2 cellular contexts compared by ENCODE assay signal in the genomic region with DNA sequence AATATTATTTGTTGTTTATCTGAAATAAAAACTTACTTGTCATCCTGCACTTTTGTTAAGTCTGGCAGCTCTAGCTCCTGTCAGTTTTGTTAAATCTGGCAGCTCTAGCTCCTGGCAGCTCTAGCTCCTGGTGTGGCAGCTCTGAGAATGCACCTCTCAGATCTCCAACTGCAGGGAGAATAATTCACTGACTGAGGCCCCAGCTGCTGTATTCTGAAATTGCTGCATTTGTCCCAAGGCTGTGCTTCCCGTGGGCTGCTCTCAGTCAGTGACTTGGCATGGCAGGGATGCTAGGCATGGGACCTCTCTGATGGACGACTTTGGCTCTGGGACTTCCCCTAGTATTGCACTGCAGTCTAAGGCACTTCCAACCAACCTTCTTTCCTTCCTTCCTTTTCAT.
TF ChIP-seq lines count a peak whose summit lies in the region.

No MANE protein-coding gene starts in this region.

TF ChIP-seq in HepG2, 621 proteins besides CTCF, POLR2A, EP300 and RAD21:
- TF ChIP-seq SMARCC2 (IDR thresholded peaks at IDR 0.05) (no peak), POLR2G (IDR thresholded peaks at IDR 0.05; ENCODE audit: low read depth, low read length) (no peak), RNF2 (conservative IDR thresholded peaks at IDR 0.05; ENCODE audit: low read depth) (no peak), ZIK1 (CRISPR knock-in tag; IDR thresholded peaks at IDR 0.05; ENCODE audit: borderline replicate concordance, low read depth) (no peak), ZBTB25 (CRISPR knock-in tag; IDR thresholded peaks at IDR 0.05) (no peak), GATAD2A (CRISPR knock-in tag; IDR thresholded peaks at IDR 0.05) (no peak), TBX2 (CRISPR knock-in tag; IDR thresholded peaks at IDR 0.05; ENCODE audit: borderline replicate concordance) (no peak), ZSCAN29 (CRISPR knock-in tag; conservative IDR thresholded peaks at IDR 0.05) (no peak), ZNF329 (CRISPR knock-in tag; IDR thresholded peaks at IDR 0.05; ENCODE audit: low read depth) (no peak), ZNF12 (CRISPR knock-in tag; IDR thresholded peaks at IDR 0.05) (no peak), ZNF629 (CRISPR knock-in tag; conservative IDR thresholded peaks at IDR 0.05) (no peak), IRF2 (CRISPR knock-in tag; IDR thresholded peaks at IDR 0.05) (no peak), ZNF160 (CRISPR knock-in tag; IDR thresholded peaks at IDR 0.05) (no peak), ZNF44 (CRISPR knock-in tag; IDR thresholded peaks at IDR 0.05) (no peak), ZNF746 (CRISPR knock-in tag; IDR thresholded peaks at IDR 0.05) (no peak), ZNF253 (CRISPR knock-in tag; IDR thresholded peaks at IDR 0.05; ENCODE audit: borderline replicate concordance) (no peak)
- TF ChIP-seq, protein P1, sequence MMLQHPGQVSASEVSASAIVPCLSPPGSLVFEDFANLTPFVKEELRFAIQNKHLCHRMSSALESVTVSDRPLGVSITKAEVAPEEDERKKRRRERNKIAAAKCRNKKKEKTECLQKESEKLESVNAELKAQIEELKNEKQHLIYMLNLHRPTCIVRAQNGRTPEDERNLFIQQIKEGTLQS (CRISPR knock-in tag; IDR thresholded peaks at IDR 0.05), result no peak
- TF ChIP-seq, protein P2, sequence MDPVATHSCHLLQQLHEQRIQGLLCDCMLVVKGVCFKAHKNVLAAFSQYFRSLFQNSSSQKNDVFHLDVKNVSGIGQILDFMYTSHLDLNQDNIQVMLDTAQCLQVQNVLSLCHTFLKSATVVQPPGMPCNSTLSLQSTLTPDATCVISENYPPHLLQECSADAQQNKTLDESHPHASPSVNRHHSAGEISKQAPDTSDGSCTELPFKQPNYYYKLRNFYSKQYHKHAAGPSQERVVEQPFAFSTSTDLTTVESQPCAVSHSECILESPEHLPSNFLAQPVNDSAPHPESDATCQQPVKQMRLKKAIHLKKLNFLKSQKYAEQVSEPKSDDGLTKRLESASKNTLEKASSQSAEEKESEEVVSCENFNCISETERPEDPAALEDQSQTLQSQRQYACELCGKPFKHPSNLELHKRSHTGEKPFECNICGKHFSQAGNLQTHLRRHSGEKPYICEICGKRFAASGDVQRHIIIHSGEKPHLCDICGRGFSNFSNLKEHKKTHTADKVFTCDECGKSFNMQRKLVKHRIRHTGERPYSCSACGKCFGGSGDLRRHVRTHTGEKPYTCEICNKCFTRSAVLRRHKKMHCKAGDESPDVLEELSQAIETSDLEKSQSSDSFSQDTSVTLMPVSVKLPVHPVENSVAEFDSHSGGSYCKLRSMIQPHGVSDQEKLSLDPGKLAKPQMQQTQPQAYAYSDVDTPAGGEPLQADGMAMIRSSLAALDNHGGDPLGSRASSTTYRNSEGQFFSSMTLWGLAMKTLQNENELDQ (CRISPR knock-in tag; IDR thresholded peaks at IDR 0.05; ENCODE audit: borderline replicate concordance), result no peak
- TF ChIP-seq, protein P3, sequence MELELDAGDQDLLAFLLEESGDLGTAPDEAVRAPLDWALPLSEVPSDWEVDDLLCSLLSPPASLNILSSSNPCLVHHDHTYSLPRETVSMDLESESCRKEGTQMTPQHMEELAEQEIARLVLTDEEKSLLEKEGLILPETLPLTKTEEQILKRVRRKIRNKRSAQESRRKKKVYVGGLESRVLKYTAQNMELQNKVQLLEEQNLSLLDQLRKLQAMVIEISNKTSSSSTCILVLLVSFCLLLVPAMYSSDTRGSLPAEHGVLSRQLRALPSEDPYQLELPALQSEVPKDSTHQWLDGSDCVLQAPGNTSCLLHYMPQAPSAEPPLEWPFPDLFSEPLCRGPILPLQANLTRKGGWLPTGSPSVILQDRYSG (CRISPR knock-in tag; IDR thresholded peaks at IDR 0.05), result no peak

TF ChIP-seq in SK-N-SH, 30 proteins besides CTCF, POLR2A, EP300 and RAD21:
- TF ChIP-seq GATA2 (CRISPR knock-in tag; IDR thresholded peaks at IDR 0.05) (no peak), SIN3A (IDR thresholded peaks at IDR 0.05; ENCODE audit: borderline replicate concordance, low read depth, low read length) (no peak), FOXJ3 (CRISPR knock-in tag; IDR thresholded peaks at IDR 0.05) (no peak), TEAD4 (IDR thresholded peaks at IDR 0.05; ENCODE audit: borderline replicate concordance, insufficient read depth) (no peak), ELF1 (IDR thresholded peaks at IDR 0.05) (no peak), MEF2A (IDR thresholded peaks at IDR 0.05; ENCODE audit: borderline replicate concordance, low read depth) (no peak)
- TF ChIP-seq, protein P4, sequence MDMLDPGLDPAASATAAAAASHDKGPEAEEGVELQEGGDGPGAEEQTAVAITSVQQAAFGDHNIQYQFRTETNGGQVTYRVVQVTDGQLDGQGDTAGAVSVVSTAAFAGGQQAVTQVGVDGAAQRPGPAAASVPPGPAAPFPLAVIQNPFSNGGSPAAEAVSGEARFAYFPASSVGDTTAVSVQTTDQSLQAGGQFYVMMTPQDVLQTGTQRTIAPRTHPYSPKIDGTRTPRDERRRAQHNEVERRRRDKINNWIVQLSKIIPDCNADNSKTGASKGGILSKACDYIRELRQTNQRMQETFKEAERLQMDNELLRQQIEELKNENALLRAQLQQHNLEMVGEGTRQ (IDR thresholded peaks at IDR 0.05; ENCODE audit: borderline replicate concordance, low read depth, low read length), result no peak
- TF ChIP-seq, protein P5, sequence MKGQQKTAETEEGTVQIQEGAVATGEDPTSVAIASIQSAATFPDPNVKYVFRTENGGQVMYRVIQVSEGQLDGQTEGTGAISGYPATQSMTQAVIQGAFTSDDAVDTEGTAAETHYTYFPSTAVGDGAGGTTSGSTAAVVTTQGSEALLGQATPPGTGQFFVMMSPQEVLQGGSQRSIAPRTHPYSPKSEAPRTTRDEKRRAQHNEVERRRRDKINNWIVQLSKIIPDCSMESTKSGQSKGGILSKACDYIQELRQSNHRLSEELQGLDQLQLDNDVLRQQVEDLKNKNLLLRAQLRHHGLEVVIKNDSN (IDR thresholded peaks at IDR 0.05; ENCODE audit: borderline replicate concordance, low read depth), result no peak
